25 cellular contexts compared by ENCODE assay signal in genomic region chr3:64080839-64081630, GRCh38. TPM values are rescaled to one million over a fixed set of nuclear protein-coding genes. Genes with fewer than 3 reads are reported as not detected.
DNase-seq lines count a peak whose midpoint lies in the region; ATAC-seq, FAIRE-seq and TF ChIP-seq lines count a peak whose summit lies in the region.
"Had no signal": no experiment of that assay in that cellular context is flagged by ENCODE, and none has a peak within 500 bp of the region (broad histone marks: within the 10 kb centered on the region; RNA-seq: fewer than 3 reads in every experiment).

No MANE protein-coding gene starts in this region.

- ATAC-seq in activated T-cell treated with anti-CD3 and anti-CD28 coated beads, Interleukin-2, amount 50 U/mL, for 72 hours (replicated peaks in 1 of 2) = peak; percentile 73 to 83
- no peak for ATAC-seq in GM12878
- ATAC-seq: GM23338, HCT116 had no signal

- H3K79me2 ChIP-seq in GM12878 (ENCODE audit: control insufficient read depth, insufficient read depth, low read length) = no peaks in the 10 kb centered on the region

- H3K27ac ChIP-seq in GM12878 (ENCODE audit: control insufficient read depth, insufficient read depth) (no peak overlapping the region), uterus (peak overlapping the region; percentile 17 to 79)

- WGBS in GM12878 (ENCODE audit: insufficient coverage, insufficient replicate concordance, low lambda C conversion rate, missing lambda C conversion rate) = 3% methylated on average over 2 of the region's 2 CpGs

- H3K4me1 Mint-ChIP-seq in activated T-cell treated with anti-CD3 and anti-CD28 coated beads, Interleukin-2, amount 50 U/mL, for 24 hours (ENCODE audit: low read depth) = peaks cover 6% of the 10 kb centered on the region
- peaks cover 8% of the 10 kb centered on the region for H3K4me1 Mint-ChIP-seq in activated T-cell treated with anti-CD3 and anti-CD28 coated beads, Interleukin-2, amount 50 U/mL, for 72 hours (ENCODE audit: low read depth)
- H3K4me1 Mint-ChIP-seq: CD4-positive, CD25-positive, alpha-beta regulatory T cell; CD8-positive, alpha-beta memory T cell had no signal

- TF ChIP-seq CTCF in GM12878 (IDR thresholded peaks at IDR 0.05 in 2 of 3, conservative IDR thresholded peaks at IDR 0.05 in 1 of 3; ENCODE audit: control insufficient read depth in 2 of 3, extremely low read depth in 1 of 3, insufficient read depth in 1 of 3, low read depth in 3 of 3, low read length in 3 of 3) (no peak), uterus (IDR thresholded peaks at IDR 0.05) (no peak)

- H3K4me3 ChIP-seq in GM12878 = no peak overlapping the region
- no peak overlapping the region for H3K4me3 ChIP-seq in uterus
- H3K4me3 ChIP-seq: GM23338 had no signal

- POLR2A ChIA-PET in GM12878 (lab: Charles Lee) = interaction anchor here (0.9 kb wide), 1 partner anchor 28 kb away, joined by 3 read pairs; no protein-coding TSS in a partner anchor

- H3K4me3 Mint-ChIP-seq in activated T-cell treated with anti-CD3 and anti-CD28 coated beads, Interleukin-2, amount 50 U/mL, for 24 hours = no peak overlapping the region
- H3K4me3 Mint-ChIP-seq in activated T-cell treated with anti-CD3 and anti-CD28 coated beads, Interleukin-2, amount 50 U/mL, for 72 hours = peak overlapping the region in 1 of 2 donors; percentile 12
- H3K4me3 Mint-ChIP-seq: CD4-positive, CD25-positive, alpha-beta regulatory T cell; CD8-positive, alpha-beta memory T cell; GM23338; HFFc6 had no signal

- CTCF ChIA-PET in GM12878 (lab: Yijun Ruan, JAX) = interaction anchor here (0.9 to 1.1 kb wide), 2 partner anchors 12 to 406 kb away, joined by 3 read pairs; no protein-coding TSS in a partner anchor

- no peak for DNase-seq in activated T-cell treated with anti-CD3 and anti-CD28 coated beads, Interleukin-2, amount 50 U/mL, for 24 hours
- DNase-seq in activated T-cell treated with anti-CD3 and anti-CD28 coated beads, Interleukin-2, amount 50 U/mL, for 1 hour = no peak
- peak in 1 of 2 donors; percentile 4 for DNase-seq in activated T-cell treated with anti-CD3 and anti-CD28 coated beads, Interleukin-2, amount 50 U/mL, for 72 hours
- DNase-seq in GM12878 (ENCODE audit: low read depth, low spot score) = no peak
- no peak for DNase-seq in uterus
- no peak for DNase-seq in NCI-H82 treated with DMSO at 0.1 percent for 48 hours (lab: John Stamatoyannopoulos, UW; ENCODE audit: unreplicated experiment)
- DNase-seq in NCI-H187 (lab: John Stamatoyannopoulos, UW) = no peak
- DNase-seq: ACHN; BE2C; C1 segment of cervical spinal cord; CD4-positive, CD25-positive, alpha-beta regulatory T cell; CD8-positive, alpha-beta memory T cell; COR-L47; DMS 273 treated with DMSO at 0.1 percent for 48 hours; DMS53; H7; HFFc6; IMR-90 had no signal

- H3K9me3 Mint-ChIP-seq in activated T-cell treated with anti-CD3 and anti-CD28 coated beads, Interleukin-2, amount 50 U/mL, for 24 hours = no peaks in the 10 kb centered on the region
- peaks cover 0 to 2% of the 10 kb centered on the region in 2 donors for H3K9me3 Mint-ChIP-seq in activated T-cell treated with anti-CD3 and anti-CD28 coated beads, Interleukin-2, amount 50 U/mL, for 72 hours
- H3K9me3 Mint-ChIP-seq: GM23338 had no signal

- H3K36me3 ChIP-seq in GM12878 (ENCODE audit: control insufficient read depth in 2 of 2, insufficient read depth in 2 of 2, low read length in 1 of 2) = no peaks in the 10 kb centered on the region
- H3K36me3 ChIP-seq in uterus = no peaks in the 10 kb centered on the region
- H3K36me3 ChIP-seq: BE2C had no signal

- RAD21 ChIA-PET in GM12878 (lab: Charles Lee; ENCODE audit: unreplicated experiment) = no interaction called here

- no peak for TF ChIP-seq POLR2A in GM12878 (IDR thresholded peaks at IDR 0.05; ENCODE audit: low read depth, low read length)
- TF ChIP-seq POLR2A in uterus (IDR thresholded peaks at IDR 0.05) = no peak

- H3K27ac Mint-ChIP-seq in activated T-cell treated with anti-CD3 and anti-CD28 coated beads, Interleukin-2, amount 50 U/mL, for 24 hours = peak overlapping the region; percentile 8
- no peak overlapping the region for H3K27ac Mint-ChIP-seq in activated T-cell treated with anti-CD3 and anti-CD28 coated beads, Interleukin-2, amount 50 U/mL, for 72 hours
- H3K27ac Mint-ChIP-seq: CD4-positive, CD25-positive, alpha-beta regulatory T cell; CD8-positive, alpha-beta memory T cell; GM23338; HFFc6 had no signal

- no peak for TF ChIP-seq RAD21 in GM12878 (IDR thresholded peaks at IDR 0.05; ENCODE audit: insufficient read depth, low read depth, low read length)

- no peak overlapping the region for H2AFZ ChIP-seq in GM12878 (ENCODE audit: control insufficient read depth, low read depth, low read length)
- H2AFZ ChIP-seq: GM23338 had no signal

- intact Hi-C loops in GM12878 (cut with micrococcal nuclease; ENCODE audit: unreplicated experiment) (no loop called here), uterus (cut with DNase I; ENCODE audit: low total_unique reads) (no loop called here)

- H3K27me3 Mint-ChIP-seq in activated T-cell treated with anti-CD3 and anti-CD28 coated beads, Interleukin-2, amount 50 U/mL, for 24 hours = peaks cover 32% of the 10 kb centered on the region
- H3K27me3 Mint-ChIP-seq in activated T-cell treated with anti-CD3 and anti-CD28 coated beads, Interleukin-2, amount 50 U/mL, for 72 hours (ENCODE audit: low read depth) = peaks cover 36% of the 10 kb centered on the region

- H3K4me2 ChIP-seq in GM12878 (ENCODE audit: control insufficient read depth, insufficient read depth) = no peak overlapping the region
- H3K4me2 ChIP-seq: GM23338 had no signal

- no peak for FAIRE-seq in GM12878 (lab: Jason Lieb, UNC)
- FAIRE-seq: A204.1, G401.6, GM12892, GM18507, HTR-8/SVneo had no signal

- no peak overlapping the region for H3K9ac ChIP-seq in GM12878 (ENCODE audit: control insufficient read depth, insufficient read depth, low read length)

- in situ Hi-C loops in GM12878 (cut with MboI) = no loop called here

- H3K9me3 ChIP-seq in GM12878 (replicated peaks; ENCODE audit: control insufficient read depth, insufficient read depth, low read length) (no peaks in the 10 kb centered on the region), uterus (no peaks in the 10 kb centered on the region)
- H3K9me3 ChIP-seq: BE2C had no signal

- H3K36me3 Mint-ChIP-seq in activated T-cell treated with anti-CD3 and anti-CD28 coated beads, Interleukin-2, amount 50 U/mL, for 24 hours (ENCODE audit: low read depth) = no peaks in the 10 kb centered on the region
- H3K36me3 Mint-ChIP-seq in activated T-cell treated with anti-CD3 and anti-CD28 coated beads, Interleukin-2, amount 50 U/mL, for 72 hours (ENCODE audit: insufficient read depth in 2 of 2) = peaks cover 0 to 2% of the 10 kb centered on the region in 2 donors
- H3K36me3 Mint-ChIP-seq: CD4-positive, CD25-positive, alpha-beta regulatory T cell; CD8-positive, alpha-beta memory T cell had no signal

- H3K27me3 ChIP-seq in GM12878 (replicated peaks in 1 of 2; ENCODE audit: control insufficient read depth in 2 of 2, insufficient read depth in 2 of 2, low read length in 1 of 2) = no peaks in the 10 kb centered on the region
- no peaks in the 10 kb centered on the region for H3K27me3 ChIP-seq in uterus
- H3K27me3 ChIP-seq: BE2C had no signal

- SMC1A ChIA-PET in GM12878 (lab: Charles Lee; ENCODE audit: uncharacterized antibody, unreplicated experiment) = interaction anchor here (1.0 to 1.9 kb wide), 2 partner anchors 23 to 319 kb away, joined by 3 to 4 read pairs; no protein-coding TSS in a partner anchor

- no peaks in the 10 kb centered on the region for H3K4me1 ChIP-seq in GM12878 (ENCODE audit: control insufficient read depth, insufficient read depth, low read length)
- no peaks in the 10 kb centered on the region for H3K4me1 ChIP-seq in uterus
- H3K4me1 ChIP-seq: BE2C had no signal

- TF ChIP-seq EP300 in GM12878 (IDR thresholded peaks at IDR 0.05; ENCODE audit: borderline replicate concordance in 1 of 2, control insufficient read depth in 1 of 2, low read depth in 2 of 2, low read length in 2 of 2) = no peak

- no peaks in the 10 kb centered on the region for H4K20me1 ChIP-seq in GM12878 (ENCODE audit: control insufficient read depth, insufficient read depth)

- no TSS peak for BruUV-seq in GM12878 (replicated peaks; lab: Mats Ljungman, UMichigan)

TF ChIP-seq in GM12878, 131 proteins besides CTCF, POLR2A, EP300 and RAD21 (continues in another document):
- no peak for TF ChIP-seq ZBED1 (IDR thresholded peaks at IDR 0.05; ENCODE audit: borderline replicate concordance)

RNA-seq across cellular contexts. Expression of gene PSMD6, which starts 57.7 kb away (rescaled TPM):
- total RNA-seq in activated T-cell treated with anti-CD3 and anti-CD28 coated beads, Interleukin-2, amount 50 U/mL, for 72 hours = 10 to 100 TPM; 83.4 to 90.3 TPM
- 103 and 104 TPM in 2 replicates for total RNA-seq in GM12878 (2013; cell fraction: nucleolus; rRNA removed)
- total RNA-seq in GM12878 (2014; rRNA removed) = 107 and 108 TPM in 2 replicates
- total RNA-seq in GM12878 (2014; rRNA removed; fragmentation: Illumina TruSeq; extraction: Trizol) = 112 and 123 TPM in 2 replicates
- 89.4 and 91.5 TPM in 2 replicates for total RNA-seq in GM12878 (2021)
- 40.4 TPM for polyA plus RNA-seq in GM12878 (2011; ENCODE audit: low read depth)
- 68.7 and 79.2 TPM in 2 replicates for polyA plus RNA-seq in GM12878 (2011; rRNA removed)
- polyA plus RNA-seq in GM12878 (2011; cell fraction: cytosol; rRNA removed) = 35.8 and 50.6 TPM in 2 replicates
- polyA plus RNA-seq in GM12878 (2011; cell fraction: nucleus; rRNA removed) = 64.6 and 78.6 TPM in 2 replicates
- 70.4 and 92.1 TPM in 2 replicates for polyA plus RNA-seq in GM12878 (2012)
- polyA plus RNA-seq in GM12878 (2014; fragmentation: Illumina TruSeq; extraction: Trizol) = 106 and 119 TPM in 2 replicates
- polyA plus RNA-seq in GM12878 (2014; fragmentation: Nextera tagmentation; extraction: Ambion mirVana) = 100 to 1,000 TPM in 1 of 2 experiments, 10 to 100 TPM in 1; 84.3 to 124 TPM
- 101 and 105 TPM in 2 replicates for polyA plus RNA-seq in GM12878 (2014; rRNA removed)
- 100 to 1,000 TPM; 196 to 199 TPM for polyA plus RNA-seq in GM12878 (2016; fragmentation: Nextera tagmentation; extraction: Ambion mirVana)
- 39.0 and 53.7 TPM in 2 replicates for polyA minus RNA-seq in GM12878 (2011; rRNA and poly(A)+ RNA removed)
- 18.6 and 21.1 TPM in 2 replicates for polyA minus RNA-seq in GM12878 (2011; cell fraction: cytosol; rRNA and poly(A)+ RNA removed)
- 51.1 and 84.2 TPM in 2 replicates for polyA minus RNA-seq in GM12878 (2011; cell fraction: nucleus; rRNA and poly(A)+ RNA removed)
- total RNA-seq in uterus = 10 to 100 TPM; 49.2 to 72.1 (median 65.0) TPM
